Comparison of ENCODE assay signal across 22 cellular contexts in the genomic region with DNA sequence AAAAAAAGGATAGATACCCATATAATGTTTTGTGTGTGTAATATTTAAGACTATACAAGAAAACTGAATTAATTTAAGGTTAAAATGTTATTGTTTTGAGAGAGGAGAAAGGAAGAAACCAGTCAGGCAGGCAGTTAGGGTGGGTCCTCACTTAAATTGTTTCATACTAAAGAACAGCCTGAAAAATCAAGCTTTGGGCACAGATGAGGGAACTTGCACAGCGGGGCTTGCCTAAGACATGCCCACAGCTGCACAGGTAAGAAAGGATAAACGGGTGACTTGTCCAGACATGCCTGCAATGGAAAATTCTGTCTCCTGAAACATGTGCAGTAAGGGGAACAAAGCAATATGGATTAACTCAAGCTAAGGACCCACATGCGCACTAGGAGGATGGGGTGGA.
DNase-seq lines count a peak whose midpoint lies in the region; ATAC-seq, FAIRE-seq and TF ChIP-seq lines count a peak whose summit lies in the region.
"Had no signal": no experiment of that assay in that cellular context is flagged by ENCODE, and none has a peak within 500 bp of the region (broad histone marks: within the 10 kb centered on the region; RNA-seq: fewer than 3 reads in every experiment).

No MANE protein-coding gene starts in this region.

- peaks cover 9% of the 10 kb centered on the region; the same call in 2 of the 3 replicates for H3K9me3 ChIP-seq in A549
- H3K9me3 ChIP-seq in astrocyte (ENCODE audit: insufficient read depth, low read depth, low read length): peaks cover 4% of the 10 kb centered on the region
- H3K9me3 ChIP-seq in keratinocyte (ENCODE audit: control insufficient read depth, low read depth, low read length): peaks cover 2% of the 10 kb centered on the region
- H3K9me3 ChIP-seq in neural progenitor cell (ENCODE audit: low read depth): no peaks in the 10 kb centered on the region

- H2AFZ ChIP-seq in astrocyte (ENCODE audit: low read depth, low read length): no peak overlapping the region
- H2AFZ ChIP-seq in keratinocyte (ENCODE audit: control insufficient read depth, low read length): no peak overlapping the region
- no peak overlapping the region for H2AFZ ChIP-seq in neural progenitor cell (replicated peaks)

- H3K4me1 ChIP-seq in A549 (no peaks in the 10 kb centered on the region), astrocyte (ENCODE audit: insufficient read depth, low read length) (no peaks in the 10 kb centered on the region), keratinocyte (ENCODE audit: control insufficient read depth, extremely low read depth, insufficient read depth, low read length) (no peaks in the 10 kb centered on the region), neural progenitor cell (peaks cover 6% of the 10 kb centered on the region)

- no peaks in the 10 kb centered on the region for H3K9me1 ChIP-seq in keratinocyte (ENCODE audit: control insufficient read depth, extremely low read depth, insufficient read depth, low read length)

- H3K4me3 ChIP-seq in A549 (no peak overlapping the region), astrocyte (ENCODE audit: insufficient read depth, low read depth, low read length) (no peak overlapping the region), keratinocyte (ENCODE audit: control insufficient read depth in 2 of 3, extremely low read depth in 1 of 3, insufficient read depth in 2 of 3, low read depth in 1 of 3, low read length in 3 of 3) (no peak overlapping the region), neural progenitor cell (no peak overlapping the region)
- H3K4me3 ChIP-seq: MG63 had no signal

- POLR2A ChIA-PET in A549 (lab: Yijun Ruan, JAX): no interaction called here

- H3K27ac Mint-ChIP-seq in astrocyte (ENCODE audit: unreplicated experiment) (peak overlapping the region; percentile 53), neural progenitor cell (no peak overlapping the region)
- H3K27ac Mint-ChIP-seq: B cell had no signal

- H3K27me3 ChIP-seq in astrocyte (ENCODE audit: insufficient read depth, low read length) (no peaks in the 10 kb centered on the region), keratinocyte (ENCODE audit: control insufficient read depth, extremely low read depth, insufficient read depth, low read length) (no peaks in the 10 kb centered on the region), neural progenitor cell (no peaks in the 10 kb centered on the region)
- H3K27me3 ChIP-seq: MG63 had no signal

- H3K4me3 Mint-ChIP-seq in astrocyte (ENCODE audit: unreplicated experiment): no peak overlapping the region
- H3K4me3 Mint-ChIP-seq in neural progenitor cell: no peak overlapping the region
- H3K4me3 Mint-ChIP-seq: B cell, H9 had no signal

- no peak for TF ChIP-seq POLR2A in A549 (IDR thresholded peaks at IDR 0.05; ENCODE audit: low read length)

- no peaks in the 10 kb centered on the region for H4K20me1 ChIP-seq in astrocyte (ENCODE audit: insufficient read depth, low read length)
- H4K20me1 ChIP-seq in keratinocyte (ENCODE audit: control insufficient read depth, extremely low read depth, insufficient read depth, low read length): no peaks in the 10 kb centered on the region
- no peaks in the 10 kb centered on the region for H4K20me1 ChIP-seq in neural progenitor cell (ENCODE audit: low read depth)

- TF ChIP-seq RAD21 in A549 (conservative IDR thresholded peaks at IDR 0.05 in 1 of 2, IDR thresholded peaks at IDR 0.05 in 1 of 2): no peak

- TF ChIP-seq EP300 in A549 (IDR thresholded peaks at IDR 0.05): no peak

- H3K79me2 ChIP-seq in astrocyte (ENCODE audit: insufficient read depth, low read length): no peaks in the 10 kb centered on the region
- no peaks in the 10 kb centered on the region for H3K79me2 ChIP-seq in keratinocyte (ENCODE audit: control insufficient read depth, insufficient read depth, low read length)
- H3K79me2 ChIP-seq in neural progenitor cell (ENCODE audit: low read depth): no peaks in the 10 kb centered on the region

- no peak overlapping the region for H3K4me2 ChIP-seq in A549
- no peak overlapping the region for H3K4me2 ChIP-seq in astrocyte (ENCODE audit: low read length)
- H3K4me2 ChIP-seq in keratinocyte (ENCODE audit: control insufficient read depth, extremely low read depth, insufficient read depth, low read depth, low read length): no peak overlapping the region
- no peak overlapping the region for H3K4me2 ChIP-seq in neural progenitor cell
- H3K4me2 ChIP-seq: KMS-11 had no signal

- H3K9ac ChIP-seq in astrocyte (ENCODE audit: low read length) (no peak overlapping the region), keratinocyte (ENCODE audit: control insufficient read depth, extremely low read depth, insufficient read depth, low read length) (no peak overlapping the region), neural progenitor cell (no peak overlapping the region)
- H3K9ac ChIP-seq: KMS-11 had no signal

- dilution Hi-C loops in keratinocyte (cut with MboI; ENCODE audit: extremely low pct_ligation_motif_present, low sequenced_read_pairs): no loop called here

- CTCF ChIA-PET in A549 (lab: Yijun Ruan, JAX): interaction anchor here (0.6 kb wide), 1 partner anchor 1332 kb away, joined by 3 read pairs; no protein-coding TSS in a partner anchor

- no peak for ATAC-seq in A549
- ATAC-seq in GM21423 (IDR thresholded peaks at IDR 0.05; ENCODE audit: unreplicated experiment): no peak
- ATAC-seq: PC-3, SK-N-SH treated with all-trans-retinoic acid at 6 μM for 48 hours had no signal

- no peaks in the 10 kb centered on the region for H3K36me3 ChIP-seq in astrocyte (ENCODE audit: insufficient read depth, low read length)
- H3K36me3 ChIP-seq in keratinocyte (ENCODE audit: control insufficient read depth in 2 of 2, extremely low read depth in 1 of 2, insufficient read depth in 2 of 2, low read length in 2 of 2): no peaks in the 10 kb centered on the region
- peaks cover 4% of the 10 kb centered on the region for H3K36me3 ChIP-seq in neural progenitor cell

- DNase-seq in NCI-H1105 treated with DMSO at 0.1 percent for 48 hours (lab: John Stamatoyannopoulos, UW) (peak; percentile 6), NCI-H1105 (lab: John Stamatoyannopoulos, UW) (no peak), A549 (ENCODE audit: low read depth in 1 of 2, low spot score in 1 of 2) (peak in 1 of 2 experiments; percentile 4), astrocyte (ENCODE audit: low read depth) (no peak), keratinocyte (ENCODE audit: low read depth, low spot score) (peak; percentile 23), germinal center (ENCODE audit: low spot score) (no peak), neural progenitor cell (ENCODE audit: low spot score) (no peak)
- DNase-seq: DND-41, H9, MG63, NCI-H1092, NCI-H2081, NCI-H2227 treated with DMSO at 0.1 percent for 48 hours, NCI-H510A treated with DMSO at 0.1 percent for 48 hours, PC-3, SIG-M5 had no signal

- H3K36me3 Mint-ChIP-seq in astrocyte (ENCODE audit: low read depth, unreplicated experiment): peaks cover 5% of the 10 kb centered on the region
- no peaks in the 10 kb centered on the region for H3K36me3 Mint-ChIP-seq in neural progenitor cell

- H3K4me1 Mint-ChIP-seq in astrocyte (ENCODE audit: low read depth, unreplicated experiment) (no peaks in the 10 kb centered on the region), neural progenitor cell (no peaks in the 10 kb centered on the region)
- H3K4me1 Mint-ChIP-seq: B cell had no signal

- FAIRE-seq in A549 (lab: Jason Lieb, UNC): no peak
- FAIRE-seq in astrocyte (lab: Jason Lieb, UNC): no peak
- FAIRE-seq in keratinocyte (lab: Jason Lieb, UNC): peak; percentile 17

- H3K9me3 Mint-ChIP-seq in astrocyte (ENCODE audit: unreplicated experiment) (peaks cover 10% of the 10 kb centered on the region), neural progenitor cell (no peaks in the 10 kb centered on the region)

- WGBS in A549 (ENCODE audit: missing lambda C conversion rate): 68% methylated on average over 3 of the region's 3 CpGs

- no peaks in the 10 kb centered on the region for H3F3A ChIP-seq in neural progenitor cell (ENCODE audit: low read depth)

- no peak for TF ChIP-seq CTCF in A549 (IDR thresholded peaks at IDR 0.05)
- no peak for TF ChIP-seq CTCF in astrocyte (IDR thresholded peaks at IDR 0.05; ENCODE audit: insufficient read depth, low read depth, low read length)
- no peak for TF ChIP-seq CTCF in keratinocyte (optimal IDR thresholded peaks at IDR 0.05 in 1 of 3, IDR thresholded peaks at IDR 0.05 in 1 of 3, conservative IDR thresholded peaks at IDR 0.05 in 1 of 3; ENCODE audit: extremely low read depth in 1 of 3, insufficient read depth in 2 of 3, low read length in 3 of 3)
- TF ChIP-seq CTCF in neural progenitor cell (IDR thresholded peaks at IDR 0.05): no peak

- peak overlapping the region in 1 of 2 experiments; percentile 44; a peak in 1 of 6 replicates for H3K27ac ChIP-seq in A549
- H3K27ac ChIP-seq in astrocyte (ENCODE audit: low read depth, low read length): no peak overlapping the region
- peak overlapping the region; percentile 26 for H3K27ac ChIP-seq in keratinocyte (ENCODE audit: control insufficient read depth, insufficient read depth, low read length)
- H3K27ac ChIP-seq in neural progenitor cell: no peak overlapping the region
- H3K27ac ChIP-seq: 22Rv1, KMS-11, RWPE1 had no signal

- H3K27me3 Mint-ChIP-seq in astrocyte (ENCODE audit: low read depth, unreplicated experiment): no peaks in the 10 kb centered on the region
- no peaks in the 10 kb centered on the region for H3K27me3 Mint-ChIP-seq in neural progenitor cell (ENCODE audit: insufficient read depth, low read depth)
- H3K27me3 Mint-ChIP-seq: B cell had no signal

TF ChIP-seq in A549, 52 proteins besides CTCF, POLR2A, EP300 and RAD21:
- TF ChIP-seq ZFP36 (IDR thresholded peaks at IDR 0.05; ENCODE audit: borderline replicate concordance, partially characterized antibody) (peak; percentile 89), ESRRA (IDR thresholded peaks at IDR 0.05; ENCODE audit: borderline replicate concordance, low read length) (no peak), BHLHE40 (IDR thresholded peaks at IDR 0.05; ENCODE audit: low read depth, low read length) (no peak)

Comparison
In these comparisons a context has a peak if more than half of its experiments do, and no peak if none do; other contexts are left out.
1. DNase-seq: peak in NCI-H1105 treated with DMSO at 0.1 percent for 48 hours (single experiment) and keratinocyte (single experiment); none in NCI-H1105 (single experiment), astrocyte (single experiment), germinal center (single experiment) and neural progenitor cell (single experiment).